In the genomic region with DNA sequence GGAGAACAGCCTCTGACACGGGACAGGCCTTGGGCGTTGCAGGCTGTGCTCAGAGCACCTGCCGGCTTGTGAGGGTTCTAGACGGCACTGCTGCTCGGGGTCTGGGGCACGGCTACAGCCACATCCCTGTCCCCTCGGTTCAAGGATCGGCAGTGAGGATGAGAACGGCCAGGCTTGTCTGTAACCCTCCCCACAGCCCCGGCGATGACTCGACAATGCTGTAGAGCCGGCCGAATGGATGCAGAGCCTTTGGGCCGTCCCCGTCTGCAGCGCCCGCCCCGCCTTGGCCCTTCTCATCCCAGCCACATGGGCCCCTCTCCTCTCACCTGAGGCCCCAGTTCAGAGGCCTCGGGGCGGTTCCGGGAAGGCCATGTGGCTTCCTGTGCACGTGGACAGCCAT, we compare ENCODE assay signal across 17 cellular contexts.
"Had no signal": no experiment of that assay in that cellular context is flagged by ENCODE, and none has a peak within 500 bp of the region (broad histone marks: within the 10 kb centered on the region; RNA-seq: fewer than 3 reads in every experiment).

No MANE protein-coding gene starts in this region.

- H3K9me3 ChIP-seq: gastrocnemius medialis, left lung had no signal

- H3K4me1 Mint-ChIP-seq: nephron had no signal

- H3K27me3 ChIP-seq: gastrocnemius medialis, left lung had no signal

- H3K4me1 ChIP-seq: gastrocnemius medialis, left lung had no signal

- H3K4me3 Mint-ChIP-seq: activated naive CD4-positive, alpha-beta T cell treated with anti-CD3 and anti-CD28 coated beads for 36 hours; activated T-helper 17 cell treated with anti-CD3 and anti-CD28 coated beads, Interleukin-2, amount 50 U/mL, for 72 hours; brain; nephron; stimulated activated naive CD8-positive, alpha-beta T cell treated with anti-CD3 and anti-CD28 coated beads, Interleukin-15, amount 100 ng/mL, for 72 hours; T-helper 2 cell treated with Interferon-gamma antibody and Interleukin-4, amounts not matched to agents 5 μg/mL and 100 μg/mL, for 36 hours had no signal

- H3K27ac ChIP-seq: gastrocnemius medialis, left lung had no signal

- H3K27me3 Mint-ChIP-seq: activated T-helper 17 cell treated with anti-CD3 and anti-CD28 coated beads, Interleukin-2, amount 50 U/mL, for 72 hours; brain; progenitor cell of endocrine pancreas had no signal

- H3K36me3 ChIP-seq: gastrocnemius medialis had no signal

- H3K4me3 ChIP-seq: gastrocnemius medialis, left lung had no signal

- ATAC-seq: activated T-helper 17 cell treated with anti-CD3 and anti-CD28 coated beads, Interleukin-2, amount 50 U/mL, for 72 hours; gastrocnemius medialis; left lung; stimulated activated naive CD8-positive, alpha-beta T cell treated with anti-CD3 and anti-CD28 coated beads, Interleukin-15, amount 100 ng/mL, for 72 hours had no signal

- DNase-seq: activated CD4-positive, alpha-beta T cell treated with anti-CD3 and anti-CD28 coated beads, Interleukin-2, amount 50 U/mL, for 4 hours; activated naive CD4-positive, alpha-beta T cell treated with anti-CD3 and anti-CD28 coated beads for 36 hours; activated T-cell treated with anti-CD3 and anti-CD28 coated beads for 4 hours; anterior cingulate cortex; central memory CD4-positive, alpha-beta T cell; gastrocnemius medialis; kidney; midbrain; occipital lobe; stimulated activated CD4-positive, alpha-beta T cell treated with anti-CD3 and anti-CD28 coated beads, Interleukin-2, amount 100 ng/mL, for 48 hours; stimulated activated naive CD8-positive, alpha-beta T cell treated with anti-CD3 and anti-CD28 coated beads, Interleukin-15, amount 100 ng/mL, for 72 hours had no signal

- H3K27ac Mint-ChIP-seq: activated naive CD4-positive, alpha-beta T cell treated with anti-CD3 and anti-CD28 coated beads for 36 hours; activated T-helper 17 cell treated with anti-CD3 and anti-CD28 coated beads, Interleukin-2, amount 50 U/mL, for 72 hours; nephron; progenitor cell of endocrine pancreas; stimulated activated naive CD8-positive, alpha-beta T cell treated with anti-CD3 and anti-CD28 coated beads, Interleukin-15, amount 100 ng/mL, for 72 hours; T-helper 2 cell treated with Interferon-gamma antibody and Interleukin-4, amounts not matched to agents 5 μg/mL and 100 μg/mL, for 36 hours had no signal

- H3K9me3 Mint-ChIP-seq: activated naive CD4-positive, alpha-beta T cell treated with anti-CD3 and anti-CD28 coated beads for 36 hours; activated T-helper 17 cell treated with anti-CD3 and anti-CD28 coated beads, Interleukin-2, amount 50 U/mL, for 72 hours; stimulated activated naive CD8-positive, alpha-beta T cell treated with anti-CD3 and anti-CD28 coated beads, Interleukin-15, amount 100 ng/mL, for 72 hours; T-helper 2 cell treated with Interferon-gamma antibody and Interleukin-4, amounts not matched to agents 5 μg/mL and 100 μg/mL, for 36 hours had no signal
